Comparison of ENCODE assay signal across 8 cellular contexts in genomic region chr1:116878804-116879477, GRCh38. TPM values are rescaled to one million over a fixed set of nuclear protein-coding genes. Genes with fewer than 3 reads are reported as not detected.
A peak's percentile ranks its signal among the peaks of the same experiment; 100 is the strongest.
DNase-seq lines count a peak whose midpoint lies in the region; ATAC-seq and TF ChIP-seq lines count a peak whose summit lies in the region.

No MANE protein-coding gene starts in this region.

- peak overlapping the region; percentile 63 for H3K4me3 ChIP-seq in BLaER1
- H3K4me3 ChIP-seq in MG63 = no peak overlapping the region
- peak overlapping the region; percentile 46 for H3K4me3 ChIP-seq in SJCRH30
- H3K4me3 ChIP-seq in ovary = no peak overlapping the region

- intact Hi-C loops in ovary (cut with DNase I) = loop anchor here in 1 of 4 donors (10.0 kb wide), 1 partner anchor 46 kb away; no protein-coding TSS in a partner anchor

- DNase-seq in MG63 = peak; percentile 31
- DNase-seq in SJCRH30 = peak; percentile 96 to 97
- DNase-seq in fibroblast of the conjunctiva (ENCODE audit: low read depth) = peak; percentile 43
- peak in 3 of 5 donors; percentile 30 to 44 (median 30) for DNase-seq in ovary

- ATAC-seq in GM19035 (IDR thresholded peaks at IDR 0.05; ENCODE audit: unreplicated experiment) (peak; percentile 54), GM21825 (IDR thresholded peaks at IDR 0.05; ENCODE audit: unreplicated experiment) (no peak), HG03280 (IDR thresholded peaks at IDR 0.05; ENCODE audit: unreplicated experiment) (no peak)

- H3K4me1 ChIP-seq in BLaER1 (peaks cover 97% of the 10 kb centered on the region), SJCRH30 (peaks cover 33% of the 10 kb centered on the region), ovary (ENCODE audit: insufficient read depth) (peaks cover 5% of the 10 kb centered on the region)

- H3K27me3 ChIP-seq in BLaER1 = no peaks in the 10 kb centered on the region
- peaks cover 4% of the 10 kb centered on the region for H3K27me3 ChIP-seq in MG63
- H3K27me3 ChIP-seq in SJCRH30 = no peaks in the 10 kb centered on the region
- no peaks in the 10 kb centered on the region for H3K27me3 ChIP-seq in ovary

- WGBS in ovary, 3 donors = 45 to 53% (median 47%) methylated on average over 10 of the region's 10 CpGs

- H4K20me1 ChIP-seq in BLaER1 = no peaks in the 10 kb centered on the region

- H3K4me2 ChIP-seq in BLaER1 = peak overlapping the region; percentile 91

- peak overlapping the region; percentile 86 for H3K27ac ChIP-seq in BLaER1
- peak overlapping the region; percentile 96 for H3K27ac ChIP-seq in SJCRH30
- no peak overlapping the region for H3K27ac ChIP-seq in ovary

- H3K36me3 ChIP-seq in BLaER1 (no peaks in the 10 kb centered on the region), MG63 (no peaks in the 10 kb centered on the region), SJCRH30 (no peaks in the 10 kb centered on the region), ovary (no peaks in the 10 kb centered on the region)

- peak overlapping the region; percentile 82 for H3K9ac ChIP-seq in BLaER1

- H3K9me3 ChIP-seq in BLaER1 (no peaks in the 10 kb centered on the region), MG63 (no peaks in the 10 kb centered on the region), SJCRH30 (replicated peaks) (no peaks in the 10 kb centered on the region), ovary (no peaks in the 10 kb centered on the region)

- no peak for TF ChIP-seq POLR2A in ovary (IDR thresholded peaks at IDR 0.05)

- no peak for TF ChIP-seq CTCF in ovary (IDR thresholded peaks at IDR 0.05)

- no peak for TF ChIP-seq EP300 in ovary (IDR thresholded peaks at IDR 0.05)

RNA-seq across cellular contexts. Expression of gene PTGFRN, which starts 30.8 kb away (rescaled TPM):
- total RNA-seq in MG63 (2014; rRNA removed; shearing (Covaris generic); ENCODE audit: low replicate concordance) = 35.6 and 56.6 TPM in 2 replicates
- total RNA-seq in SJCRH30 (2014; rRNA removed; shearing (Covaris generic)) = 146 and 148 TPM in 2 replicates
- 10 to 100 TPM; 26.0 to 87.6 (median 65.8) TPM for total RNA-seq in ovary
- polyA plus RNA-seq in ovary = 100 to 1,000 TPM in 1 of 2 donors, 10 to 100 TPM in 1; 22.9 to 106 TPM

Comparison
In these comparisons a context has a peak if more than half of its experiments do, and no peak if none do; other contexts are left out.
1. H3K27ac ChIP-seq: peak in BLaER1 (single experiment) and SJCRH30 (single experiment); none in ovary (0 of 2).
2. H3K4me3 ChIP-seq: peak in BLaER1 (single experiment) and SJCRH30 (single experiment); none in MG63 (single experiment) and ovary (single experiment).
3. DNase-seq: peak in every context shown above with its lines; median percentile 96 in SJCRH30; 43 in fibroblast of the conjunctiva; 31 in MG63; 30 in ovary.